ENCODE assay signal across 8 cellular contexts in genomic region chr16:66741131-66741900, GRCh38. TPM values are rescaled to one million over a fixed set of nuclear protein-coding genes. Genes with fewer than 3 reads are reported as not detected.
DNase-seq lines count a peak whose midpoint lies in the region; ATAC-seq and TF ChIP-seq lines count a peak whose summit lies in the region.

No MANE protein-coding gene starts in this region.

- no peak for TF ChIP-seq POLR2A in heart left ventricle (IDR thresholded peaks at IDR 0.05)

- no peak overlapping the region for H3K9ac ChIP-seq in rectal smooth muscle tissue (ENCODE audit: low read length)

- no peak overlapping the region for H3K27ac Mint-ChIP-seq in activated T-helper 2 cell treated with anti-CD3 and anti-CD28 coated beads, Interferon-gamma antibody, Interleukin-2, Interleukin-4, amounts not matched to agents 10 μg/mL and 5 μg/mL and 100 μg/mL, durations not matched to agents 14 hours and 24 hours and 36 hours

- H3K4me3 Mint-ChIP-seq in activated T-helper 2 cell treated with anti-CD3 and anti-CD28 coated beads, Interferon-gamma antibody, Interleukin-2, Interleukin-4, amounts not matched to agents 10 μg/mL and 5 μg/mL and 100 μg/mL, durations not matched to agents 14 hours and 24 hours and 36 hours (ENCODE audit: low read depth): no peak overlapping the region

- peak in 1 of 12 donors; percentile 11 for TF ChIP-seq CTCF in heart left ventricle (IDR thresholded peaks at IDR 0.05)

- DNase-seq in HPDE6-E6E7 (ENCODE audit: extremely low spot score) (peak; percentile 84), amniotic stem cell (lab: John Stamatoyannopoulos, UW) (peak; percentile 44), heart left ventricle (peak; percentile 88 to 94 (median 93)), NCI-H748 treated with DMSO at 0.1 percent for 48 hours (lab: John Stamatoyannopoulos, UW) (no peak)
- DNase-seq in activated T-helper 2 cell treated with anti-CD3 and anti-CD28 coated beads, Interferon-gamma antibody, Interleukin-2, Interleukin-4, amounts not matched to agents 10 μg/mL and 5 μg/mL and 100 μg/mL, durations not matched to agents 14 hours and 24 hours and 36 hours (ENCODE audit: low spot score): no peak
- DNase-seq in stimulated activated CD4-positive, alpha-beta T cell treated with anti-CD3 and anti-CD28 coated beads, Interleukin-12 subunit alpha, Interleukin-12 subunit beta, amount 100 ng/mL, for 4 hours: no peak

- 9 to 28% (median 12%) methylated on average over 10 of the region's 10 CpGs for WGBS in heart left ventricle, 4 donors

- H3K27me3 ChIP-seq in heart left ventricle (no peaks in the 10 kb centered on the region), rectal smooth muscle tissue (ENCODE audit: control insufficient read depth, insufficient read depth, low read length) (no peaks in the 10 kb centered on the region)

- H3K36me3 ChIP-seq in heart left ventricle: peaks cover 0 to 90% (median 81%) of the 10 kb centered on the region in 9 donors
- peaks cover 11% of the 10 kb centered on the region for H3K36me3 ChIP-seq in rectal smooth muscle tissue (ENCODE audit: control insufficient read depth, insufficient read depth, low read length)

- H3K27ac ChIP-seq in heart left ventricle (peak overlapping the region; percentile 63 to 94 (median 86)), rectal smooth muscle tissue (ENCODE audit: low read depth, low read length) (peak overlapping the region; percentile 90)

- peaks cover 59% of the 10 kb centered on the region for H3K36me3 Mint-ChIP-seq in activated T-helper 2 cell treated with anti-CD3 and anti-CD28 coated beads, Interferon-gamma antibody, Interleukin-2, Interleukin-4, amounts not matched to agents 10 μg/mL and 5 μg/mL and 100 μg/mL, durations not matched to agents 14 hours and 24 hours and 36 hours (ENCODE audit: low read depth)

- peaks cover 13 to 67% (median 41%) of the 10 kb centered on the region in 12 donors for H3K4me1 ChIP-seq in heart left ventricle
- peaks cover 34% of the 10 kb centered on the region for H3K4me1 ChIP-seq in rectal smooth muscle tissue (ENCODE audit: control insufficient read depth, insufficient read depth, low read length)

- ATAC-seq in heart left ventricle: peak; percentile 94 to 98 (median 97)
- no peak for ATAC-seq in GM21786 (IDR thresholded peaks at IDR 0.05; ENCODE audit: unreplicated experiment)

- peak overlapping the region in 7 of 12 donors; percentile 1 to 17 (median 9) for H3K4me3 ChIP-seq in heart left ventricle
- H3K4me3 ChIP-seq in rectal smooth muscle tissue (ENCODE audit: low read length): no peak overlapping the region

- intact Hi-C loops in heart left ventricle (cut with DNase I): loop anchor here in 4 of 10 donors (1.0 to 10.0 kb wide), 5 partner anchors 10 to 1493 kb away; partner anchors contain the start of genes DYNC1LI2 (in 2 of the 4), CMTM4 (in 1 of the 4) and ESRP2 (in 1 of the 4)
- intact Hi-C loops in activated T-helper 2 cell treated with anti-CD3 and anti-CD28 coated beads, Interferon-gamma antibody, Interleukin-2, Interleukin-4, amounts not matched to agents 10 μg/mL and 5 μg/mL and 100 μg/mL, durations not matched to agents 14 hours and 24 hours and 36 hours (cut with micrococcal nuclease): loop anchor here (5.0 kb wide), 1 partner anchor 126 kb away; no protein-coding TSS in a partner anchor

- H3K27me3 Mint-ChIP-seq in activated T-helper 2 cell treated with anti-CD3 and anti-CD28 coated beads, Interferon-gamma antibody, Interleukin-2, Interleukin-4, amounts not matched to agents 10 μg/mL and 5 μg/mL and 100 μg/mL, durations not matched to agents 14 hours and 24 hours and 36 hours (ENCODE audit: low read depth): no peaks in the 10 kb centered on the region

- no peaks in the 10 kb centered on the region for H3K9me3 ChIP-seq in heart left ventricle

- no peaks in the 10 kb centered on the region for H3K9me3 Mint-ChIP-seq in activated T-helper 2 cell treated with anti-CD3 and anti-CD28 coated beads, Interferon-gamma antibody, Interleukin-2, Interleukin-4, amounts not matched to agents 10 μg/mL and 5 μg/mL and 100 μg/mL, durations not matched to agents 14 hours and 24 hours and 36 hours

- peaks cover 17% of the 10 kb centered on the region for H3K4me1 Mint-ChIP-seq in activated T-helper 2 cell treated with anti-CD3 and anti-CD28 coated beads, Interferon-gamma antibody, Interleukin-2, Interleukin-4, amounts not matched to agents 10 μg/mL and 5 μg/mL and 100 μg/mL, durations not matched to agents 14 hours and 24 hours and 36 hours (ENCODE audit: low read depth)

RNA-seq across cellular contexts. Expression of gene DYNC1LI2, which starts 10.1 kb away (rescaled TPM):
- total RNA-seq in heart left ventricle: 100 to 1,000 TPM in 3 of 9 donors, 10 to 100 TPM in 6; 58.3 to 117 (median 88.6) TPM
- 10 to 100 TPM; 38.3 to 53.2 TPM for polyA plus RNA-seq in heart left ventricle
- total RNA-seq in activated T-helper 2 cell treated with anti-CD3 and anti-CD28 coated beads, Interferon-gamma antibody, Interleukin-2, Interleukin-4, amounts not matched to agents 10 μg/mL and 5 μg/mL and 100 μg/mL, durations not matched to agents 14 hours and 24 hours and 36 hours: 54.6 and 62.7 TPM in 2 replicates

RNA-seq across cellular contexts. Expression of gene CMTM4, which starts 44.8 kb away (rescaled TPM):
- total RNA-seq in heart left ventricle: 10 to 100 TPM in 7 of 9 donors, 1 to 10 TPM in 2; 8.1 to 22.5 (median 12.2) TPM
- polyA plus RNA-seq in heart left ventricle: 10 to 100 TPM in 1 of 2 donors, 1 to 10 TPM in 1; 4.5 to 13.8 TPM
- 3.8 and 4.0 TPM in 2 replicates for total RNA-seq in activated T-helper 2 cell treated with anti-CD3 and anti-CD28 coated beads, Interferon-gamma antibody, Interleukin-2, Interleukin-4, amounts not matched to agents 10 μg/mL and 5 μg/mL and 100 μg/mL, durations not matched to agents 14 hours and 24 hours and 36 hours

Comparison
In these comparisons a context has a peak if more than half of its experiments do, and no peak if none do; other contexts are left out.
1. DNase-seq: peak in HPDE6-E6E7 (single experiment), amniotic stem cell (single experiment) and heart left ventricle (5 of 5); none in activated T-helper 2 cell treated with anti-CD3 and anti-CD28 coated beads, Interferon-gamma antibody, Interleukin-2, Interleukin-4, amounts not matched to agents 10 μg/mL and 5 μg/mL and 100 μg/mL, durations not matched to agents 14 hours and 24 hours and 36 hours (single experiment), NCI-H748 treated with DMSO at 0.1 percent for 48 hours (single experiment) and stimulated activated CD4-positive, alpha-beta T cell treated with anti-CD3 and anti-CD28 coated beads, Interleukin-12 subunit alpha, Interleukin-12 subunit beta, amount 100 ng/mL, for 4 hours (single experiment).